ENCODE assay signal across 8 cellular contexts in genomic region chr1:150515328-150516049, GRCh38. TPM values are rescaled to one million over a fixed set of nuclear protein-coding genes. Genes with fewer than 3 reads are reported as not detected.
DNase-seq lines count a peak whose midpoint lies in the region; TF ChIP-seq lines count a peak whose summit lies in the region.

Gene FALEC (plus strand): TSS chr1:150515752.

- H3K4ac ChIP-seq in H9 (ENCODE audit: low read depth, low read length), result no peak within 1 kb of the TSS

- peaks cover 12% of the 10 kb centered on the region for H3K23me2 ChIP-seq in H9 (ENCODE audit: insufficient read length, low read depth, low read length, poor library complexity, severe bottlenecking)

- H3K4me3 Mint-ChIP-seq in H9 (peak within 1 kb of the TSS; percentile 91), neural progenitor cell (peak within 1 kb of the TSS; percentile 92)

- peaks cover 9 to 13% of the 10 kb centered on the region in 2 experiments for H3K4me1 Mint-ChIP-seq in H9
- peaks cover 21% of the 10 kb centered on the region for H3K4me1 Mint-ChIP-seq in neural progenitor cell

- H4K5ac ChIP-seq in H9 (ENCODE audit: insufficient read length, low read depth, low read length), result no peak within 1 kb of the TSS

- H4K20me1 ChIP-seq in H9 (ENCODE audit: control insufficient read depth, insufficient read depth, insufficient read length) (peaks cover 2% of the 10 kb centered on the region), neural progenitor cell (ENCODE audit: low read depth) (no peaks in the 10 kb centered on the region)

- H3K4me3 ChIP-seq in MG63, result peak within 1 kb of the TSS; percentile 68
- peak within 1 kb of the TSS; percentile 54 to 63 for H3K4me3 ChIP-seq in foreskin fibroblast (ENCODE audit: low read depth in 1 of 2, low read length in 2 of 2)
- H3K4me3 ChIP-seq in neural progenitor cell, result peak within 1 kb of the TSS; percentile 66
- H3K4me3 ChIP-seq in stomach smooth muscle (ENCODE audit: low read length in 2 of 2), result peak within 1 kb of the TSS; percentile 86 to 93

- H2AFZ ChIP-seq in H9 (ENCODE audit: low read length) (peak within 1 kb of the TSS; percentile 22), neural progenitor cell (replicated peaks) (peak within 1 kb of the TSS; percentile 85)

- DNase-seq in H9 (peak; percentile 98), MG63 (peak; percentile 98), SHP77 (lab: John Stamatoyannopoulos, UW) (peak; percentile 99 to 100), activated gamma-delta T cell (lab: John Stamatoyannopoulos, UW) (peak; percentile 88), foreskin fibroblast (peak; percentile 96 to 99), neural progenitor cell (ENCODE audit: low spot score) (peak; percentile 99)

- H3K9ac ChIP-seq in ES-I3 (ENCODE audit: low read depth, low read length) (peak within 1 kb of the TSS; percentile 73), H9 (ENCODE audit: extremely low read depth, insufficient read length, low read length) (peak within 1 kb of the TSS; percentile 67), neural progenitor cell (peak within 1 kb of the TSS; percentile 38), stomach smooth muscle (ENCODE audit: low read length in 2 of 2) (peak within 1 kb of the TSS; percentile 71 to 79)

- no peak within 1 kb of the TSS for H3K23ac ChIP-seq in H9 (ENCODE audit: insufficient read length, low read depth, low read length)

- H3K9me3 Mint-ChIP-seq in H9 (no peaks in the 10 kb centered on the region), neural progenitor cell (no peaks in the 10 kb centered on the region)

- peak within 1 kb of the TSS; percentile 92 for H3K14ac ChIP-seq in H9 (ENCODE audit: insufficient read depth, low read length)

- no peak within 1 kb of the TSS for H2BK120ac ChIP-seq in H9 (ENCODE audit: low read depth, low read length, poor library complexity, severe bottlenecking)

- H3K4me1 ChIP-seq in ES-I3 (ENCODE audit: insufficient read depth, low read length) (no peaks in the 10 kb centered on the region), H9 (ENCODE audit: insufficient read depth, low read length) (peaks cover 2% of the 10 kb centered on the region; the same call in 1 of the 2 replicates), neural progenitor cell (peaks cover 13% of the 10 kb centered on the region), stomach smooth muscle (ENCODE audit: control insufficient read depth, insufficient read depth, low read length) (peaks cover 25% of the 10 kb centered on the region)

- no peak within 1 kb of the TSS for H2AK5ac ChIP-seq in H9 (ENCODE audit: insufficient read length, low read length)

- peaks cover 1% of the 10 kb centered on the region; the same call in 1 of the 2 replicates for H3K27me3 Mint-ChIP-seq in H9 (ENCODE audit: low read depth)
- peaks cover 8% of the 10 kb centered on the region for H3K27me3 Mint-ChIP-seq in neural progenitor cell (ENCODE audit: insufficient read depth, low read depth)

- peak within 1 kb of the TSS; percentile 59 for H3K18ac ChIP-seq in H9 (ENCODE audit: insufficient read length, low read depth, low read length)

- H3K36me3 ChIP-seq in ES-I3 (ENCODE audit: insufficient read depth, low read length), result no peaks in the 10 kb centered on the region
- peaks cover 18% of the 10 kb centered on the region for H3K36me3 ChIP-seq in MG63
- no peaks in the 10 kb centered on the region for H3K36me3 ChIP-seq in neural progenitor cell
- peaks cover 0 to 9% of the 10 kb centered on the region in 2 donors for H3K36me3 ChIP-seq in stomach smooth muscle (ENCODE audit: control insufficient read depth in 2 of 2, insufficient read depth in 2 of 2, low read length in 2 of 2)

- peak within 1 kb of the TSS; percentile 72 to 96 (median 92); a peak in 6 of 7 replicates for H3K27ac Mint-ChIP-seq in H9
- peak within 1 kb of the TSS; percentile 57 for H3K27ac Mint-ChIP-seq in neural progenitor cell

- H3K9me3 ChIP-seq in ES-I3 (ENCODE audit: control insufficient read depth, insufficient read depth, low read length) (no peaks in the 10 kb centered on the region), H9 (ENCODE audit: control insufficient read depth, low read depth, low read length) (no peaks in the 10 kb centered on the region), MG63 (no peaks in the 10 kb centered on the region), neural progenitor cell (ENCODE audit: low read depth) (no peaks in the 10 kb centered on the region), stomach smooth muscle (ENCODE audit: control insufficient read depth in 2 of 2, low read length in 2 of 2) (no peaks in the 10 kb centered on the region)

- no peaks in the 10 kb centered on the region for H3K79me1 ChIP-seq in H9 (ENCODE audit: insufficient read depth, low read depth, low read length, poor library complexity, severe bottlenecking)

- peak within 1 kb of the TSS; percentile 96 for H3K4me2 ChIP-seq in H9 (ENCODE audit: insufficient read depth, insufficient read length, low read length)
- H3K4me2 ChIP-seq in neural progenitor cell, result peak within 1 kb of the TSS; percentile 79

- H2BK20ac ChIP-seq in H9 (ENCODE audit: low read depth, low read length, poor library complexity, severe bottlenecking), result no peak within 1 kb of the TSS

- no peaks in the 10 kb centered on the region for H3K79me2 ChIP-seq in H9 (ENCODE audit: insufficient read depth, low read length)
- H3K79me2 ChIP-seq in neural progenitor cell (ENCODE audit: low read depth), result no peaks in the 10 kb centered on the region

- H3K27ac ChIP-seq in H9 (ENCODE audit: insufficient read length, low read depth, low read length) (no peak within 1 kb of the TSS), neural progenitor cell (no peak within 1 kb of the TSS), stomach smooth muscle (ENCODE audit: low read length) (peak within 1 kb of the TSS; percentile 86)

- no peak within 1 kb of the TSS for H2BK12ac ChIP-seq in H9 (ENCODE audit: insufficient read length, low read depth, low read length)

- no peak within 1 kb of the TSS for H2BK15ac ChIP-seq in H9 (ENCODE audit: low read depth, low read length)

- no peak within 1 kb of the TSS for H3K56ac ChIP-seq in H9 (ENCODE audit: insufficient read length, low read depth, low read length)

- no peak within 1 kb of the TSS for H3T11ph ChIP-seq in H9 (ENCODE audit: low read length)

- no peak within 1 kb of the TSS for H4K91ac ChIP-seq in H9 (ENCODE audit: insufficient read length, low read depth, low read length)

- H2BK5ac ChIP-seq in H9 (ENCODE audit: insufficient read length, low read length), result no peak within 1 kb of the TSS

- H3K27me3 ChIP-seq in H9 (ENCODE audit: insufficient read depth, low read length), result no peaks in the 10 kb centered on the region
- no peaks in the 10 kb centered on the region for H3K27me3 ChIP-seq in MG63
- no peaks in the 10 kb centered on the region for H3K27me3 ChIP-seq in neural progenitor cell
- H3K27me3 ChIP-seq in stomach smooth muscle (ENCODE audit: control insufficient read depth in 1 of 2, insufficient read depth in 2 of 2, low read length in 2 of 2), result no peaks in the 10 kb centered on the region

- H3K36me3 Mint-ChIP-seq in H9 (ENCODE audit: insufficient read depth in 1 of 3, low read depth in 3 of 3), result peaks cover 0 to 11% (median 0%) of the 10 kb centered on the region in 3 experiments; a peak in 4 of 7 replicates
- H3K36me3 Mint-ChIP-seq in neural progenitor cell, result peaks cover 16% of the 10 kb centered on the region

- no CpG with 5 or more reads among the region's 54 CpGs for WGBS in H9 (ENCODE audit: extremely low coverage, insufficient read length, low lambda C conversion rate)

- H3F3A ChIP-seq in neural progenitor cell (ENCODE audit: low read depth), result peaks cover 24% of the 10 kb centered on the region

- TF ChIP-seq CTCF in H9 (conservative IDR thresholded peaks at IDR 0.05) (no peak), foreskin fibroblast (IDR thresholded peaks at IDR 0.05; ENCODE audit: low read depth, low read length) (no peak), neural progenitor cell (IDR thresholded peaks at IDR 0.05) (peak; percentile 14)

- no peak within 1 kb of the TSS for H4K8ac ChIP-seq in H9 (replicated peaks; ENCODE audit: insufficient read length, low read depth, low read length)

RNA-seq across cellular contexts. Expression of gene FALEC, which starts in this region (rescaled TPM):
- not detected in 2 replicates for total RNA-seq in H9 (2021)
- total RNA-seq in MG63 (2014; rRNA removed; shearing (Covaris generic); ENCODE audit: low replicate concordance), result not detected in 2 replicates
- total RNA-seq in neural progenitor cell (ENCODE audit: low replicate concordance), result 0.96 TPM in 1 of 2 replicates, not detected in the other

Comparison
In these comparisons a context has a peak if more than half of its experiments do, and no peak if none do; other contexts are left out.
1. Peak in DNase-seq, H3K9ac ChIP-seq and H3K4me2 ChIP-seq in H9; RNA of the gene not detected or under 1 TPM.
2. Peak in DNase-seq and H3K4me3 ChIP-seq in MG63; RNA of the gene not detected or under 1 TPM.
3. Peak in DNase-seq, H3K4me3 ChIP-seq, H3K9ac ChIP-seq and H3K4me2 ChIP-seq in neural progenitor cell; RNA of the gene not detected or under 1 TPM.